In the genomic region with DNA sequence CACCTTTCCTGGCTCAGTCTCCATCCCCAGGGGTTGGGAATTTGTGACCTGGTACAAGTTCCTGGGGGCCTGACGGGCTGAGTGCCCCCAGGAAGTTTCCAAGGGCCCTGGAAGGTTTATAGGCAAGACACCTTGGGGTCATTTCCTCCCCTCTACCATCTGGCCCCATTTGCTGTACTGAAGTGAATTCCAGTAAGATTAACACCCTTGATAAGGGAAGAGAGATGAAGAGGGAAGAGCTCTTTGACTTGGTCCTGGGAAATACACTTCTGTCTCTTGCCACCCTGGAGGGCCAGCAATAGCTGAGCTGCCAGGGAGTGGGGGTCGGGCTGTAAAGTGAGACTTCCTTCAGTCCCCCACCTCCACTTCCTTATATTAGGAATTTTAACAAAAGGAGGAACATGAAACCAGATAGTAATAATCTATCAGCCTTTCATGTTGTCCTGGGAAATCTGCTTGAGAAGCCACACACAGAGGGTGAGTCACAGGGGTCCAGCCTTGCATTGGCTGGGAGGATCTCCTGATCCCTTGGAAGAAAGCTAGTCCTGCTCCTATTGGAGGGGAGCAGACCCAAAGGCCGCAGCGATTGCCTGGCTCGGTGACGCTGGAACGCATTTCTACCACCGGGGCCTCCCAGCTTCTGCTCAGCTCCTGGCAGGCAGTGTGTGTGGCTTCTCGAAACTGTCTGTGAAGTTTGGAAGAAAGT, we compare ENCODE assay signal across 8 cellular contexts.
DNase-seq lines count a peak whose midpoint lies in the region.

No MANE protein-coding gene starts in this region.

- DNase-seq in AG08396 (ENCODE audit: low spot score) (peak; percentile 92), NCI-H460 (ENCODE audit: extremely low read depth, low read depth) (peak; percentile 85), epithelial cell of prostate (ENCODE audit: low read depth, low spot score) (no peak), myocyte (ENCODE audit: low read depth) (peak; percentile 42), NCI-H2196 treated with DMSO at 0.1 percent for 48 hours (lab: John Stamatoyannopoulos, UW; ENCODE audit: unreplicated experiment) (no peak), activated T-cell treated with anti-CD3 and anti-CD28 coated beads for 4 hours (no peak)
- no peak for DNase-seq in stimulated activated naive CD4-positive, alpha-beta T cell treated with Interleukin-2 at 50 U/mL for 16 hours (lab: John Stamatoyannopoulos, UW)
- no peak for DNase-seq in activated CD4-positive, alpha-beta T cell treated with anti-CD3 and anti-CD28 coated beads, Interleukin-2, amount 10 ng/mL, durations not matched to agents 24 days and 14 days

- H3K27ac Mint-ChIP-seq in activated CD4-positive, alpha-beta T cell treated with anti-CD3 and anti-CD28 coated beads, Interleukin-2, amount 10 ng/mL, durations not matched to agents 24 days and 14 days, result no peak overlapping the region

- H3K27me3 Mint-ChIP-seq in activated CD4-positive, alpha-beta T cell treated with anti-CD3 and anti-CD28 coated beads, Interleukin-2, amount 10 ng/mL, durations not matched to agents 24 days and 14 days, result peaks cover 27% of the 10 kb centered on the region

- no peak overlapping the region for H3K4me3 Mint-ChIP-seq in activated CD4-positive, alpha-beta T cell treated with anti-CD3 and anti-CD28 coated beads, Interleukin-2, amount 10 ng/mL, durations not matched to agents 24 days and 14 days

- H3K9me3 Mint-ChIP-seq in activated CD4-positive, alpha-beta T cell treated with anti-CD3 and anti-CD28 coated beads, Interleukin-2, amount 10 ng/mL, durations not matched to agents 24 days and 14 days, result no peaks in the 10 kb centered on the region

- intact Hi-C loops in activated CD4-positive, alpha-beta T cell treated with anti-CD3 and anti-CD28 coated beads, Interleukin-2, amount 10 ng/mL, durations not matched to agents 24 days and 14 days (cut with micrococcal nuclease), result loop anchor here (10.0 kb wide), 2 partner anchors 59 to 161 kb away; a partner anchor contains a TSS

- H3K4me1 Mint-ChIP-seq in activated CD4-positive, alpha-beta T cell treated with anti-CD3 and anti-CD28 coated beads, Interleukin-2, amount 10 ng/mL, durations not matched to agents 24 days and 14 days, result peaks cover 10% of the 10 kb centered on the region

- no peaks in the 10 kb centered on the region for H3K36me3 Mint-ChIP-seq in activated CD4-positive, alpha-beta T cell treated with anti-CD3 and anti-CD28 coated beads, Interleukin-2, amount 10 ng/mL, durations not matched to agents 24 days and 14 days (ENCODE audit: low read depth)

- peak overlapping the region; percentile 57 for H3K27ac ChIP-seq in epithelial cell of prostate

Comparison
In these comparisons a context has a peak if more than half of its experiments do, and no peak if none do; other contexts are left out.
1. DNase-seq: peak in AG08396 (single experiment), NCI-H460 (single experiment) and myocyte (single experiment); none in epithelial cell of prostate (single experiment), NCI-H2196 treated with DMSO at 0.1 percent for 48 hours (single experiment), stimulated activated naive CD4-positive, alpha-beta T cell treated with Interleukin-2 at 50 U/mL for 16 hours (single experiment), activated CD4-positive, alpha-beta T cell treated with anti-CD3 and anti-CD28 coated beads, Interleukin-2, amount 10 ng/mL, durations not matched to agents 24 days and 14 days (single experiment) and activated T-cell treated with anti-CD3 and anti-CD28 coated beads for 4 hours (single experiment).